ENCODE assay signal across 12 cellular contexts in the genomic region with DNA sequence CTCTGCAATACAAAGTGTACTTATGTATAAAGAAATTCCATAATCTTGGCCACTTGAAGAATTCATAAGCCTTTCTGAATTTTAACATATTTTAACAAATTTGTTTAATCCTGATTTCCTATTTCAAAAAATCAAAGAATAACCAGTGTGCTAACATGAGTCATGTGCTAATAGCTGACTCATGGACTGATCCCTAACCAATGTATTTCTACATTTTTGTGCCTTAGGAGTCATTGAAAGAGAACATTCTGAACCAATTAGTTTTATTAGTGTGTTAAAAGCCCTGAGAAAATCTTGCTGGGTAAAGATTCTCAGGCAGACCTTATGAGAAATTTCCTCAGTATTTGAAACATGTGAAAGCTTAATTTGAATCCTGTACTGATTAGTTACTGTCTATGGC.
DNase-seq lines count a peak whose midpoint lies in the region; ATAC-seq, FAIRE-seq and TF ChIP-seq lines count a peak whose summit lies in the region.
"Had no signal": no experiment of that assay in that cellular context is flagged by ENCODE, and none has a peak within 500 bp of the region (broad histone marks: within the 10 kb centered on the region; RNA-seq: fewer than 3 reads in every experiment).

No MANE protein-coding gene starts in this region.

- TF ChIP-seq POLR2A in esophagus squamous epithelium (IDR thresholded peaks at IDR 0.05), result no peak
- no peak for TF ChIP-seq POLR2A in Peyer's patch (IDR thresholded peaks at IDR 0.05)

- H3K4me3 ChIP-seq in esophagus squamous epithelium (no peak overlapping the region), H7 (ENCODE audit: insufficient read depth, low read depth, low read length) (no peak overlapping the region), Peyer's patch (no peak overlapping the region)
- H3K4me3 ChIP-seq: SJCRH30 had no signal

- H3K36me3 ChIP-seq in esophagus squamous epithelium (peaks cover 0 to 6% (median 0%) of the 10 kb centered on the region in 3 donors), H7 (replicated peaks; ENCODE audit: control insufficient read depth, insufficient read depth, low read length) (peaks cover 16% of the 10 kb centered on the region), Peyer's patch (no peaks in the 10 kb centered on the region)

- no peaks in the 10 kb centered on the region for H3K9me3 Mint-ChIP-seq in osteocyte (ENCODE audit: unreplicated experiment)

- DNase-seq in AG20443 (ENCODE audit: low spot score) (peak; percentile 80), RCC 7860 (ENCODE audit: low spot score) (peak; percentile 67), esophagus squamous epithelium (lab: John Stamatoyannopoulos, UW) (no peak), osteocyte (ENCODE audit: extremely low spot score, unreplicated experiment) (no peak), H7 (no peak), Peyer's patch (no peak)
- no peak for DNase-seq in activated naive CD4-positive, alpha-beta T cell (lab: John Stamatoyannopoulos, UW)
- DNase-seq: activated CD8-positive, alpha-beta memory T cell treated with anti-CD3 and anti-CD28 coated beads for 24 hours; NCI-H2029; SJCRH30 had no signal

- TF ChIP-seq CTCF in esophagus squamous epithelium (IDR thresholded peaks at IDR 0.05), result no peak
- no peak for TF ChIP-seq CTCF in osteocyte (IDR thresholded peaks at IDR 0.05)
- TF ChIP-seq CTCF in Peyer's patch (IDR thresholded peaks at IDR 0.05), result no peak

- H3K9me3 ChIP-seq in esophagus squamous epithelium, result no peaks in the 10 kb centered on the region
- H3K9me3 ChIP-seq in Peyer's patch, result no peaks in the 10 kb centered on the region
- H3K9me3 ChIP-seq: SJCRH30 had no signal

- no peak for ATAC-seq in HG02885 (IDR thresholded peaks at IDR 0.05; ENCODE audit: poor library complexity, unreplicated experiment)

- no peak overlapping the region for H3K4me3 Mint-ChIP-seq in osteocyte (ENCODE audit: unreplicated experiment)

- no peaks in the 10 kb centered on the region for H3K27me3 Mint-ChIP-seq in osteocyte (ENCODE audit: unreplicated experiment)
- H3K27me3 Mint-ChIP-seq: progenitor cell of endocrine pancreas had no signal

- FAIRE-seq in RCC 7860 (lab: Jason Lieb, UNC), result peak; percentile 97

- H3K27me3 ChIP-seq in esophagus squamous epithelium (no peaks in the 10 kb centered on the region), H7 (ENCODE audit: control insufficient read depth, insufficient read depth, low read length) (no peaks in the 10 kb centered on the region), Peyer's patch (no peaks in the 10 kb centered on the region)
- H3K27me3 ChIP-seq: SJCRH30 had no signal

- H3K4me1 Mint-ChIP-seq in osteocyte (ENCODE audit: unreplicated experiment), result peaks cover 33% of the 10 kb centered on the region

- H3K27ac ChIP-seq in esophagus squamous epithelium (peak overlapping the region in 3 of 4 donors; percentile 36 to 69 (median 56)), Peyer's patch (no peak overlapping the region)
- H3K27ac ChIP-seq: SJCRH30 had no signal

- H3K4me1 ChIP-seq in esophagus squamous epithelium, result peaks cover 0 to 7% (median 0%) of the 10 kb centered on the region in 3 donors
- no peaks in the 10 kb centered on the region for H3K4me1 ChIP-seq in Peyer's patch
- H3K4me1 ChIP-seq: SJCRH30 had no signal

- intact Hi-C loops in esophagus squamous epithelium (cut with DNase I), result no loop called here

- peak overlapping the region; percentile 73 for H3K27ac Mint-ChIP-seq in osteocyte (ENCODE audit: unreplicated experiment)

- peaks cover 43% of the 10 kb centered on the region for H3K36me3 Mint-ChIP-seq in osteocyte (ENCODE audit: unreplicated experiment)

Comparison
In these comparisons a context has a peak if more than half of its experiments do, and no peak if none do; other contexts are left out.
1. DNase-seq: peak in AG20443 (single experiment) and RCC 7860 (single experiment); none in esophagus squamous epithelium (single experiment), osteocyte (single experiment), activated naive CD4-positive, alpha-beta T cell (0 of 4), H7 (single experiment) and Peyer's patch (0 of 3).
2. H3K27ac ChIP-seq: peak in esophagus squamous epithelium (3 of 4); none in Peyer's patch (0 of 4).